2 cellular contexts compared by ENCODE assay signal in the genomic region with DNA sequence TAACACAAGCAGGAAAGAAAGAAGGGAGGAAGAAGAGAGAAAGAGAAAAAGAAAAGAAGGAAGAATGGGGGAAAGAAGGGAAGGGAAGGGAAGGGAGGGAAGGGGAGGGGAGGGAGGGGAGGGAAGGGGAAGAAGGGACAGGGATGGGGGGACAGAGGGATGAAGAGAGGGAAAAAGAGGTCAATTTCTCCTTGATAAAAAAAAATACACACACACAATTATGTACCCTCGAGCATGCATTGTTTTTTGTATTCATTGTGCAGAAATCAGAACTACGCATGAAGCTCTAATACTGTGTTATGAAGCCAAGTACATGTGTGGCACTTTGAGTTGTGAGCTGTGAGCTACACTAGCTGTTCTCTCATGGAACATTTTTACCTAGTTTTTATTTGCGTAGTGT.
A peak's percentile ranks its signal among the peaks of the same experiment; 100 is the strongest.
TF ChIP-seq lines count a peak whose summit lies in the region.

No MANE protein-coding gene starts in this region.

TF ChIP-seq in HepG2, 621 proteins besides CTCF, POLR2A, EP300 and RAD21 (continued from another document):
- TF ChIP-seq, protein P1, sequence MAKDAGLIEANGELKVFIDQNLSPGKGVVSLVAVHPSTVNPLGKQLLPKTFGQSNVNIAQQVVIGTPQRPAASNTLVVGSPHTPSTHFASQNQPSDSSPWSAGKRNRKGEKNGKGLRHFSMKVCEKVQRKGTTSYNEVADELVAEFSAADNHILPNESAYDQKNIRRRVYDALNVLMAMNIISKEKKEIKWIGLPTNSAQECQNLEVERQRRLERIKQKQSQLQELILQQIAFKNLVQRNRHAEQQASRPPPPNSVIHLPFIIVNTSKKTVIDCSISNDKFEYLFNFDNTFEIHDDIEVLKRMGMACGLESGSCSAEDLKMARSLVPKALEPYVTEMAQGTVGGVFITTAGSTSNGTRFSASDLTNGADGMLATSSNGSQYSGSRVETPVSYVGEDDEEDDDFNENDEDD (CRISPR knock-in tag; IDR thresholded peaks at IDR 0.05; ENCODE audit: borderline replicate concordance) = no peak
- no peak for TF ChIP-seq CENPT (CRISPR knock-in tag; IDR thresholded peaks at IDR 0.05; ENCODE audit: low read depth)
TF ChIP-seq in HepG2: peak in this region for 1.

TF ChIP-seq in K562, 482 proteins besides CTCF, POLR2A, EP300 and RAD21 (continued from another document):
- TF ChIP-seq, protein P2, sequence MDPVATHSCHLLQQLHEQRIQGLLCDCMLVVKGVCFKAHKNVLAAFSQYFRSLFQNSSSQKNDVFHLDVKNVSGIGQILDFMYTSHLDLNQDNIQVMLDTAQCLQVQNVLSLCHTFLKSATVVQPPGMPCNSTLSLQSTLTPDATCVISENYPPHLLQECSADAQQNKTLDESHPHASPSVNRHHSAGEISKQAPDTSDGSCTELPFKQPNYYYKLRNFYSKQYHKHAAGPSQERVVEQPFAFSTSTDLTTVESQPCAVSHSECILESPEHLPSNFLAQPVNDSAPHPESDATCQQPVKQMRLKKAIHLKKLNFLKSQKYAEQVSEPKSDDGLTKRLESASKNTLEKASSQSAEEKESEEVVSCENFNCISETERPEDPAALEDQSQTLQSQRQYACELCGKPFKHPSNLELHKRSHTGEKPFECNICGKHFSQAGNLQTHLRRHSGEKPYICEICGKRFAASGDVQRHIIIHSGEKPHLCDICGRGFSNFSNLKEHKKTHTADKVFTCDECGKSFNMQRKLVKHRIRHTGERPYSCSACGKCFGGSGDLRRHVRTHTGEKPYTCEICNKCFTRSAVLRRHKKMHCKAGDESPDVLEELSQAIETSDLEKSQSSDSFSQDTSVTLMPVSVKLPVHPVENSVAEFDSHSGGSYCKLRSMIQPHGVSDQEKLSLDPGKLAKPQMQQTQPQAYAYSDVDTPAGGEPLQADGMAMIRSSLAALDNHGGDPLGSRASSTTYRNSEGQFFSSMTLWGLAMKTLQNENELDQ (CRISPR knock-in tag; IDR thresholded peaks at IDR 0.05; ENCODE audit: borderline replicate concordance) = no peak
- TF ChIP-seq PCBP1 (IDR thresholded peaks at IDR 0.05; ENCODE audit: low read depth, low read length, poor library complexity, severe bottlenecking) (peak; percentile 29), PCBP2 (IDR thresholded peaks at IDR 0.05; ENCODE audit: low read depth, low read length, poor library complexity, severe bottlenecking) (peak; percentile 73), FOXM1 (IDR thresholded peaks at IDR 0.05; ENCODE audit: low read depth) (no peak), FOXM1 (CRISPR knock-in tag; IDR thresholded peaks at IDR 0.05; ENCODE audit: low read depth) (no peak), MTA1 (IDR thresholded peaks at IDR 0.05; ENCODE audit: borderline replicate concordance) (no peak), BMI1 (IDR thresholded peaks at IDR 0.05; ENCODE audit: low read length) (no peak), HDAC8 (tag; IDR thresholded peaks at IDR 0.05) (no peak), NR3C1 (CRISPR knock-in tag; IDR thresholded peaks at IDR 0.05) (no peak), ZNF384 (IDR thresholded peaks at IDR 0.05; ENCODE audit: low read depth, low read length) (no peak), SIX5 (IDR thresholded peaks at IDR 0.05; ENCODE audit: borderline replicate concordance in 1 of 2, insufficient read depth in 1 of 2, low read depth in 1 of 2, low read length in 2 of 2) (no peak)
